In the genomic region with DNA sequence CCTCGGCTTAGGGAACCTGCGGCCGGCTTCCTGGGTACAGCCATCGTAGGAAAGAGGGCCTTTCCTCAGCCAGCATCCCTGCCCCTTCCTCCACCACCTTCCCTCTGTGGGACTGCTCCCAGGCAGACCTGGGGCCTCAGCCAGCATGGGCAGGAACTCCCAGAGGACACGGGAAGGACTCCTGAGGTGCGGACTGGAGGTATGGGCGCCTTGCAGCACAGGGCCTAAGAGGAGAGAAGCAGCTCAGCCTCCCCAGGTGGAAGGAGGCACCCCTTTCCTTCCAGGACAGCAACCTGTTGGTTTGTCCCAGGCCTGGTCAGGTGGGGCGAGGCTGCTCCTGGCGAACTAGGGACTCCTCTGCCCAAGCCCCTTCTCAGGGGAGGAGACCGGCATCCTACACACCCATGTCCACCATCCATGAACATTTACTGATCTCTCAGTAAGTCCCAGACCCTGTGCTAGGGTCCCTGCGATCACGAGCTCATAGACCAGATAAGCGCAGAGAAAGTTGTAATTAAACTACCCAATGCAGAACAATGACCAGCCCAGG, we compare ENCODE assay signal across 10 cellular contexts.
DNase-seq lines count a peak whose midpoint lies in the region; ATAC-seq and TF ChIP-seq lines count a peak whose summit lies in the region.
"Had no signal": no experiment of that assay in that cellular context is flagged by ENCODE, and none has a peak within 500 bp of the region (broad histone marks: within the 10 kb centered on the region; RNA-seq: fewer than 3 reads in every experiment).

No MANE protein-coding gene starts in this region.

- H3K4me1 ChIP-seq in body of pancreas (peaks cover 32% of the 10 kb centered on the region), mucosa of rectum (ENCODE audit: control insufficient read depth in 2 of 2, insufficient read depth in 2 of 2, low read length in 2 of 2) (peaks cover 25 to 28% of the 10 kb centered on the region in 2 donors), thymus (ENCODE audit: control insufficient read depth, insufficient read depth, low read length) (peaks cover 52% of the 10 kb centered on the region)

- DNase-seq in DMS53 (lab: John Stamatoyannopoulos, UW) = peak; percentile 51
- no peak for DNase-seq in DMS53 treated with DMSO at 0.1 percent for 48 hours (lab: John Stamatoyannopoulos, UW; ENCODE audit: unreplicated experiment)
- DNase-seq in body of pancreas = no peak
- DNase-seq in SKM-1 (lab: John Stamatoyannopoulos, UW; ENCODE audit: unreplicated experiment) = no peak
- no peak for DNase-seq in NCI-H345 treated with DMSO at 0.1 percent for 48 hours (lab: John Stamatoyannopoulos, UW; ENCODE audit: unreplicated experiment)

- intact Hi-C loops in body of pancreas (cut with DNase I) = no loop called here

- 81 to 86% methylated on average over 13 of the region's 13 CpGs for WGBS in body of pancreas, 2 donors
- WGBS in thymus = 69% methylated on average over 13 of the region's 13 CpGs

- H3K4me3 ChIP-seq in body of pancreas (no peak overlapping the region), mucosa of rectum (ENCODE audit: low read length in 2 of 2) (peak overlapping the region in 1 of 2 donors; percentile 60), thymus (ENCODE audit: low read length) (no peak overlapping the region)

- H3K27ac ChIP-seq in body of pancreas (peak overlapping the region in 3 of 4 donors; percentile 74 to 88 (median 82)), mucosa of rectum (ENCODE audit: low read depth in 2 of 2, low read length in 2 of 2) (peak overlapping the region; percentile 65 to 79), thymus (ENCODE audit: low read depth) (peak overlapping the region; percentile 20)
- H3K27ac ChIP-seq: 22Rv1, RWPE1 had no signal

- no peak for TF ChIP-seq CTCF in body of pancreas (IDR thresholded peaks at IDR 0.05)

- no peak for TF ChIP-seq POLR2A in body of pancreas (IDR thresholded peaks at IDR 0.05)

- ATAC-seq in body of pancreas (no peak), GM18909 (IDR thresholded peaks at IDR 0.05; ENCODE audit: poor library complexity, unreplicated experiment) (no peak)

- H3K36me3 ChIP-seq in body of pancreas (replicated peaks in 1 of 2; ENCODE audit: insufficient read depth in 1 of 2, low read depth in 2 of 2) (no peaks in the 10 kb centered on the region), mucosa of rectum (ENCODE audit: control insufficient read depth in 2 of 2, insufficient read depth in 2 of 2, low read length in 2 of 2) (peaks cover 0 to 2% of the 10 kb centered on the region in 2 donors), thymus (ENCODE audit: control insufficient read depth, insufficient read depth) (no peaks in the 10 kb centered on the region)

- H3K9me3 ChIP-seq in body of pancreas (no peaks in the 10 kb centered on the region), mucosa of rectum (ENCODE audit: control insufficient read depth in 2 of 2, low read length in 2 of 2) (no peaks in the 10 kb centered on the region), thymus (ENCODE audit: control insufficient read depth) (no peaks in the 10 kb centered on the region)

- H3K27me3 ChIP-seq in body of pancreas (no peaks in the 10 kb centered on the region), mucosa of rectum (ENCODE audit: control insufficient read depth in 2 of 2, insufficient read depth in 2 of 2, low read length in 2 of 2) (no peaks in the 10 kb centered on the region), thymus (ENCODE audit: control insufficient read depth, insufficient read depth) (no peaks in the 10 kb centered on the region)

- peak overlapping the region; percentile 63 to 80 for H3K9ac ChIP-seq in mucosa of rectum (ENCODE audit: low read depth in 1 of 2, low read length in 2 of 2)

Comparison
In these comparisons a context has a peak if more than half of its experiments do, and no peak if none do; other contexts are left out.
1. H3K27ac ChIP-seq: peak in every context shown above with its lines; median percentile 82 in body of pancreas; 72 in mucosa of rectum; 20 in thymus.